Comparison of ENCODE assay signal across 23 cellular contexts in genomic region chrX:39328661-39329060, GRCh38.
A peak's percentile ranks its signal among the peaks of the same experiment; 100 is the strongest.
DNase-seq lines count a peak whose midpoint lies in the region; ATAC-seq and TF ChIP-seq lines count a peak whose summit lies in the region.
"Had no signal": no experiment of that assay in that cellular context is flagged by ENCODE, and none has a peak within 500 bp of the region (broad histone marks: within the 10 kb centered on the region; RNA-seq: fewer than 3 reads in every experiment).

No MANE protein-coding gene starts in this region.

- peaks cover 0 to 6% of the 10 kb centered on the region in 2 donors for H3K9me3 Mint-ChIP-seq in activated T-cell treated with anti-CD3 and anti-CD28 coated beads, Interleukin-2, amount 50 U/mL, for 72 hours
- peaks cover 22% of the 10 kb centered on the region for H3K9me3 Mint-ChIP-seq in activated T-helper 1 cell treated with anti-CD3 and anti-CD28 coated beads, Interleukin-12 subunit alpha, Interleukin-12 subunit beta, Interleukin-2, Interleukin-4 antibody, amounts not matched to agents 30 ng/mL and 10 ng/mL and 1 ng/mL, durations not matched to agents 14 hours and 24 hours and 36 hours
- H3K9me3 Mint-ChIP-seq in stimulated activated naive B cell treated with anti-CD40 and anti-IgM and Interleukin-4, amounts not matched to agents 10 μg/mL and 1 μg/mL and 100 μg/mL, for 72 hours = peaks cover 0 to 3% of the 10 kb centered on the region in 2 donors

- H3K9me2 ChIP-seq in GM23248 (ENCODE audit: insufficient read depth) = no peaks in the 10 kb centered on the region

- ATAC-seq in activated T-cell treated with anti-CD3 and anti-CD28 coated beads, Interleukin-2, amount 50 U/mL, for 72 hours (replicated peaks in 1 of 2) = peak; percentile 22 to 40
- no peak for ATAC-seq in stimulated activated naive B cell treated with anti-CD40 and anti-IgM and Interleukin-4, amounts not matched to agents 10 μg/mL and 1 μg/mL and 100 μg/mL, for 72 hours (replicated peaks)
- ATAC-seq: HCT116, Panc1 had no signal

- no peak for TF ChIP-seq POLR2A in thyroid gland (IDR thresholded peaks at IDR 0.05)

- DNase-seq in NCI-H526 (lab: John Stamatoyannopoulos, UW) (peak; percentile 24 to 35), NCI-H526 treated with DMSO at 0.1 percent for 48 hours (lab: John Stamatoyannopoulos, UW) (no peak), GM23248 (no peak), thyroid gland (no peak)
- DNase-seq in activated T-cell treated with anti-CD3 and anti-CD28 coated beads, Interleukin-2, amount 50 U/mL, for 72 hours = no peak
- no peak for DNase-seq in activated T-cell treated with anti-CD3 and anti-CD28 coated beads, Interleukin-2, amount 50 U/mL, for 48 hours
- DNase-seq in activated T-helper 1 cell treated with anti-CD3 and anti-CD28 coated beads, Interleukin-12 subunit alpha, Interleukin-12 subunit beta, Interleukin-2, Interleukin-4 antibody, amounts not matched to agents 30 ng/mL and 10 ng/mL and 1 ng/mL, durations not matched to agents 14 hours and 24 hours and 36 hours (ENCODE audit: low spot score) = no peak
- no peak for DNase-seq in stimulated activated naive B cell treated with anti-CD40 and anti-IgM and Interleukin-4, amounts not matched to agents 10 μg/mL and 1 μg/mL and 100 μg/mL, for 72 hours
- DNase-seq: ACHN, C1 segment of cervical spinal cord, DMS79, KBM-7, MM.1S, NCI-H1048, NCI-H1417 treated with DMSO at 0.1 percent for 48 hours, NCI-H187, NCI-H2107, NCI-H510A, NCI-H82, SIG-M5 had no signal

- H3F3A ChIP-seq in GM23248 (ENCODE audit: insufficient read depth) = no peaks in the 10 kb centered on the region

- peak overlapping the region; percentile 41 to 92 for H3K4me3 Mint-ChIP-seq in activated T-cell treated with anti-CD3 and anti-CD28 coated beads, Interleukin-2, amount 50 U/mL, for 72 hours
- H3K4me3 Mint-ChIP-seq in activated T-helper 1 cell treated with anti-CD3 and anti-CD28 coated beads, Interleukin-12 subunit alpha, Interleukin-12 subunit beta, Interleukin-2, Interleukin-4 antibody, amounts not matched to agents 30 ng/mL and 10 ng/mL and 1 ng/mL, durations not matched to agents 14 hours and 24 hours and 36 hours = no peak overlapping the region
- no peak overlapping the region for H3K4me3 Mint-ChIP-seq in stimulated activated naive B cell treated with anti-CD40 and anti-IgM and Interleukin-4, amounts not matched to agents 10 μg/mL and 1 μg/mL and 100 μg/mL, for 72 hours

- H3K9ac ChIP-seq in GM23248 = no peak overlapping the region

- H3K27me3 ChIP-seq in GM23248 (replicated peaks; ENCODE audit: insufficient read depth) (no peaks in the 10 kb centered on the region), thyroid gland (no peaks in the 10 kb centered on the region)

- H3K27ac Mint-ChIP-seq in activated T-cell treated with anti-CD3 and anti-CD28 coated beads, Interleukin-2, amount 50 U/mL, for 72 hours = peak overlapping the region; percentile 91
- H3K27ac Mint-ChIP-seq in activated T-helper 1 cell treated with anti-CD3 and anti-CD28 coated beads, Interleukin-12 subunit alpha, Interleukin-12 subunit beta, Interleukin-2, Interleukin-4 antibody, amounts not matched to agents 30 ng/mL and 10 ng/mL and 1 ng/mL, durations not matched to agents 14 hours and 24 hours and 36 hours = peak overlapping the region; percentile 76
- peak overlapping the region; percentile 84 for H3K27ac Mint-ChIP-seq in stimulated activated naive B cell treated with anti-CD40 and anti-IgM and Interleukin-4, amounts not matched to agents 10 μg/mL and 1 μg/mL and 100 μg/mL, for 72 hours

- peaks cover 68% of the 10 kb centered on the region for H3K4me1 Mint-ChIP-seq in activated T-cell treated with anti-CD3 and anti-CD28 coated beads, Interleukin-2, amount 50 U/mL, for 72 hours (ENCODE audit: low read depth)
- peaks cover 76% of the 10 kb centered on the region for H3K4me1 Mint-ChIP-seq in activated T-helper 1 cell treated with anti-CD3 and anti-CD28 coated beads, Interleukin-12 subunit alpha, Interleukin-12 subunit beta, Interleukin-2, Interleukin-4 antibody, amounts not matched to agents 30 ng/mL and 10 ng/mL and 1 ng/mL, durations not matched to agents 14 hours and 24 hours and 36 hours (ENCODE audit: low read depth)
- H3K4me1 Mint-ChIP-seq in stimulated activated naive B cell treated with anti-CD40 and anti-IgM and Interleukin-4, amounts not matched to agents 10 μg/mL and 1 μg/mL and 100 μg/mL, for 72 hours = peaks cover 28 to 67% of the 10 kb centered on the region in 2 donors

- no peak overlapping the region for H2AFZ ChIP-seq in GM23248

- no peaks in the 10 kb centered on the region for H4K20me1 ChIP-seq in GM23248 (ENCODE audit: insufficient read depth)

- WGBS in GM23248 (ENCODE audit: low coverage in 1 of 2, low lambda C conversion rate in 2 of 2, missing lambda C conversion rate in 2 of 2), 2 experiments = 29 to 35% methylated on average over 4 of the region's 4 CpGs
- WGBS in thyroid gland, 2 donors = 94 to 97% methylated on average over 4 of the region's 4 CpGs

- H3K9me3 ChIP-seq in GM23248 (ENCODE audit: low read depth) (no peaks in the 10 kb centered on the region), thyroid gland (no peaks in the 10 kb centered on the region)

- H3K4me2 ChIP-seq in GM23248 (ENCODE audit: unreplicated experiment) = no peak overlapping the region

- TF ChIP-seq CTCF in thyroid gland (IDR thresholded peaks at IDR 0.05) = no peak

- no peaks in the 10 kb centered on the region for H3K36me3 ChIP-seq in GM23248 (ENCODE audit: low read depth)
- H3K36me3 ChIP-seq in thyroid gland = no peaks in the 10 kb centered on the region

- peaks cover 5 to 17% of the 10 kb centered on the region in 2 donors for H3K36me3 Mint-ChIP-seq in activated T-cell treated with anti-CD3 and anti-CD28 coated beads, Interleukin-2, amount 50 U/mL, for 72 hours (ENCODE audit: insufficient read depth in 2 of 2)
- H3K36me3 Mint-ChIP-seq in activated T-helper 1 cell treated with anti-CD3 and anti-CD28 coated beads, Interleukin-12 subunit alpha, Interleukin-12 subunit beta, Interleukin-2, Interleukin-4 antibody, amounts not matched to agents 30 ng/mL and 10 ng/mL and 1 ng/mL, durations not matched to agents 14 hours and 24 hours and 36 hours (ENCODE audit: low read depth) = peaks cover 16% of the 10 kb centered on the region
- peaks cover 0 to 7% of the 10 kb centered on the region in 2 donors for H3K36me3 Mint-ChIP-seq in stimulated activated naive B cell treated with anti-CD40 and anti-IgM and Interleukin-4, amounts not matched to agents 10 μg/mL and 1 μg/mL and 100 μg/mL, for 72 hours

- no peak overlapping the region for H3K4me3 ChIP-seq in GM23248
- no peak overlapping the region for H3K4me3 ChIP-seq in thyroid gland (replicated peaks in 1 of 3)

- H3K27ac ChIP-seq in GM23248 (no peak overlapping the region), thyroid gland (no peak overlapping the region)
- H3K27ac ChIP-seq: 22Rv1 had no signal

- no peaks in the 10 kb centered on the region for H3K4me1 ChIP-seq in GM23248 (ENCODE audit: insufficient read depth)
- H3K4me1 ChIP-seq in thyroid gland = no peaks in the 10 kb centered on the region

- peaks cover 14% of the 10 kb centered on the region for H3K27me3 Mint-ChIP-seq in activated T-cell treated with anti-CD3 and anti-CD28 coated beads, Interleukin-2, amount 50 U/mL, for 72 hours (ENCODE audit: low read depth)
- peaks cover 2% of the 10 kb centered on the region for H3K27me3 Mint-ChIP-seq in activated T-helper 1 cell treated with anti-CD3 and anti-CD28 coated beads, Interleukin-12 subunit alpha, Interleukin-12 subunit beta, Interleukin-2, Interleukin-4 antibody, amounts not matched to agents 30 ng/mL and 10 ng/mL and 1 ng/mL, durations not matched to agents 14 hours and 24 hours and 36 hours (ENCODE audit: insufficient read depth)
- peaks cover 0 to 10% of the 10 kb centered on the region in 2 donors for H3K27me3 Mint-ChIP-seq in stimulated activated naive B cell treated with anti-CD40 and anti-IgM and Interleukin-4, amounts not matched to agents 10 μg/mL and 1 μg/mL and 100 μg/mL, for 72 hours

- no peaks in the 10 kb centered on the region for H3K79me2 ChIP-seq in GM23248 (ENCODE audit: insufficient read depth)

- in situ Hi-C loops in GM23248 (cut with MboI) = no loop called here

- intact Hi-C loops in activated T-helper 1 cell treated with anti-CD3 and anti-CD28 coated beads, Interleukin-12 subunit alpha, Interleukin-12 subunit beta, Interleukin-2, Interleukin-4 antibody, amounts not matched to agents 30 ng/mL and 10 ng/mL and 1 ng/mL, durations not matched to agents 14 hours and 24 hours and 36 hours (cut with micrococcal nuclease) = no loop called here
- intact Hi-C loops in thyroid gland (cut with DNase I) = no loop called here

Comparison
In these comparisons a context has a peak if more than half of its experiments do, and no peak if none do; other contexts are left out.
1. DNase-seq: peak in NCI-H526 (2 of 2); none in NCI-H526 treated with DMSO at 0.1 percent for 48 hours (single experiment), activated T-cell treated with anti-CD3 and anti-CD28 coated beads, Interleukin-2, amount 50 U/mL, for 72 hours (0 of 2), activated T-cell treated with anti-CD3 and anti-CD28 coated beads, Interleukin-2, amount 50 U/mL, for 48 hours (0 of 2), activated T-helper 1 cell treated with anti-CD3 and anti-CD28 coated beads, Interleukin-12 subunit alpha, Interleukin-12 subunit beta, Interleukin-2, Interleukin-4 antibody, amounts not matched to agents 30 ng/mL and 10 ng/mL and 1 ng/mL, durations not matched to agents 14 hours and 24 hours and 36 hours (single experiment), stimulated activated naive B cell treated with anti-CD40 and anti-IgM and Interleukin-4, amounts not matched to agents 10 μg/mL and 1 μg/mL and 100 μg/mL, for 72 hours (single experiment), GM23248 (single experiment) and thyroid gland (0 of 2).
2. ATAC-seq: peak in activated T-cell treated with anti-CD3 and anti-CD28 coated beads, Interleukin-2, amount 50 U/mL, for 72 hours (2 of 2); none in stimulated activated naive B cell treated with anti-CD40 and anti-IgM and Interleukin-4, amounts not matched to agents 10 μg/mL and 1 μg/mL and 100 μg/mL, for 72 hours (0 of 2).
3. H3K4me3 Mint-ChIP-seq: peak in activated T-cell treated with anti-CD3 and anti-CD28 coated beads, Interleukin-2, amount 50 U/mL, for 72 hours (2 of 2); none in activated T-helper 1 cell treated with anti-CD3 and anti-CD28 coated beads, Interleukin-12 subunit alpha, Interleukin-12 subunit beta, Interleukin-2, Interleukin-4 antibody, amounts not matched to agents 30 ng/mL and 10 ng/mL and 1 ng/mL, durations not matched to agents 14 hours and 24 hours and 36 hours (single experiment) and stimulated activated naive B cell treated with anti-CD40 and anti-IgM and Interleukin-4, amounts not matched to agents 10 μg/mL and 1 μg/mL and 100 μg/mL, for 72 hours (0 of 2).
4. Peak in every context shown above with its lines, with median percentiles within 50 percentile points of each other: H3K27ac Mint-ChIP-seq.